In the genomic region with DNA sequence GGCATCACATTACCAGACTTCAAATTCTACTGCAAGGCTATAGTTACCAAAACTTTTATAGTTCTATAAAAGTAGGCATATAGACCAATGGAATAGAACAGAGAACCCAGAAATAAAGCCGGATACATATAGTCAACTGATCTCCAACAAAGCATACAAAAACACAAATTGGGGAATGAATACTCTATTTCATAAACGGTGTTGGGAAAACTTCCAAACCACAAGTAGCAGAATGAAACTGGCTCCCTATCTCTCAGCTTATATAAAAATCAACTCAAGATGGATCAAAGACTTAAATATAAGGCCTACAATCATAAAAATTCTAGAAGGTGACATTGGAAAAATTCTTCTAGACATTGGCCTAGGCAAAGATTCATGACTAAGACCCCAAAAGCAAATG, we compare ENCODE assay signal across 25 cellular contexts.
"Had no signal": no experiment of that assay in that cellular context is flagged by ENCODE, and none has a peak within 500 bp of the region (broad histone marks: within the 10 kb centered on the region; RNA-seq: fewer than 3 reads in every experiment).

No MANE protein-coding gene starts in this region.

- H3K4me3 Mint-ChIP-seq: immature natural killer cell; mesothelial cell of epicardium; naive thymus-derived CD4-positive, alpha-beta T cell; nephron; neural progenitor cell; stimulated activated naive CD8-positive, alpha-beta T cell treated with anti-CD3 and anti-CD28 coated beads, Interleukin-15, amount 100 ng/mL, for 72 hours had no signal

- DNase-seq: dorsolateral prefrontal cortex; effector CD4-positive, alpha-beta T cell; hypothalamus; immature natural killer cell; mesenchymal stem cell; mucosa of descending colon; naive thymus-derived CD4-positive, alpha-beta T cell; stimulated activated CD4-positive, alpha-beta T cell treated with anti-CD3 and anti-CD28 coated beads, Interleukin-12 subunit alpha, Interleukin-12 subunit beta, amount 100 ng/mL, for 4 hours; stimulated activated CD4-positive, alpha-beta T cell treated with anti-CD3 and anti-CD28 coated beads, Interleukin-1b, Interleukin-23, amount 100 ng/mL, for 48 hours; stimulated activated CD4-positive, alpha-beta T cell treated with anti-CD3 and anti-CD28 coated beads, Interleukin-4, amount 100 ng/mL, for 1 hour; stimulated activated CD8-positive, alpha-beta memory T cell treated with anti-CD3 and anti-CD28 coated beads, Interleukin-4, amount 100 ng/mL, for 48 hours; stimulated activated naive CD4-positive, alpha-beta T cell; stimulated activated naive CD8-positive, alpha-beta T cell treated with anti-CD3 and anti-CD28 coated beads, Interleukin-15, amount 100 ng/mL, for 72 hours; thyroid gland; trophoblast cell had no signal

- FAIRE-seq: colon, keratinocyte had no signal

- H3K4me3 ChIP-seq: dorsolateral prefrontal cortex, mucosa of descending colon, neural progenitor cell, prostate gland, right atrium auricular region, smooth muscle cell, thyroid gland, vagina had no signal

- H3K4me2 ChIP-seq: neural progenitor cell, smooth muscle cell had no signal

- H3K9me3 ChIP-seq: prostate gland, thyroid gland, vagina had no signal

- H3K4me1 ChIP-seq: neural progenitor cell, prostate gland, right atrium auricular region, thyroid gland, vagina had no signal

- H3K36me3 Mint-ChIP-seq: neural progenitor cell had no signal

- H3K27me3 Mint-ChIP-seq: naive thymus-derived CD4-positive, alpha-beta T cell; stimulated activated naive CD8-positive, alpha-beta T cell treated with anti-CD3 and anti-CD28 coated beads, Interleukin-15, amount 100 ng/mL, for 72 hours had no signal

- H3K27ac ChIP-seq: dorsolateral prefrontal cortex, neural progenitor cell, prostate gland, right atrium auricular region, thyroid gland, vagina had no signal

- H3K27me3 ChIP-seq: dorsolateral prefrontal cortex, neural progenitor cell, right atrium auricular region, thyroid gland, vagina had no signal

- H3K9ac ChIP-seq: neural progenitor cell had no signal

- ATAC-seq: mucosa of descending colon; naive thymus-derived CD4-positive, alpha-beta T cell; sciatic nerve; stimulated activated naive CD8-positive, alpha-beta T cell treated with anti-CD3 and anti-CD28 coated beads, Interleukin-15, amount 100 ng/mL, for 72 hours had no signal

- H3K27ac Mint-ChIP-seq: immature natural killer cell; mesothelial cell of epicardium; naive thymus-derived CD4-positive, alpha-beta T cell; nephron; neural progenitor cell; stimulated activated naive CD8-positive, alpha-beta T cell treated with anti-CD3 and anti-CD28 coated beads, Interleukin-15, amount 100 ng/mL, for 72 hours had no signal

- H2AFZ ChIP-seq: neural progenitor cell had no signal

- H3K9me3 Mint-ChIP-seq: immature natural killer cell had no signal

- H3K4me1 Mint-ChIP-seq: immature natural killer cell; mesothelial cell of epicardium; nephron; neural progenitor cell; stimulated activated naive CD8-positive, alpha-beta T cell treated with anti-CD3 and anti-CD28 coated beads, Interleukin-15, amount 100 ng/mL, for 72 hours had no signal

- H3K36me3 ChIP-seq: neural progenitor cell, prostate gland, right atrium auricular region, thyroid gland, vagina had no signal
